8 cellular contexts compared by ENCODE assay signal in the genomic region with DNA sequence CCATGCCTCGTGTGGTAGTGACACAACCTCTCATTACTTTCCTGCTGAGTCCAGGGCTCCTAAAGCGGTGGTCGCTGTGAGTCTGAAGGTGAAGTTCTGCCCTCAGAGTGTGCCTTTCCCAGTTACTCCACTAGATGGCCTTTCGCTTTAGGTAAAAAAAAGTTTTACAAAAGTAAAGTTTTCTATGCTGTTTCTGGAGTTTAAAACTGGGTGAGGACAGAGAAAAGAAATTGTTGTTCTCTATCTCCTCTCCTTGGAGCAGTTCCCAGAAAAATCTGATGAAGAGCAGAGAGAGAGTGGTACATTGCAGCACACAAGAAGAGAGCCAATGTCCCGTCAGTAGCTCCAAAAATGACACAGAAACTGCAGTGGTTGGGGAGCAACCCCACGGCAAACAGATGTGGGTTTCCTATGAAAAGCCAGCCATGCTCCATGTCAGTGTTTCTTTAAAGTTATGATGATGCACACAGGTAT.
DNase-seq lines count a peak whose midpoint lies in the region; ATAC-seq and TF ChIP-seq lines count a peak whose summit lies in the region.

No MANE protein-coding gene starts in this region.

- H3K4me3 ChIP-seq in choroid plexus epithelial cell (ENCODE audit: low read depth, low read length), result no peak overlapping the region

- no peaks in the 10 kb centered on the region for H3K27me3 Mint-ChIP-seq in mesothelial cell of epicardium (ENCODE audit: low read depth)
- no peaks in the 10 kb centered on the region for H3K27me3 Mint-ChIP-seq in activated T-cell treated with anti-CD3 and anti-CD28 coated beads, Interleukin-2, amount 50 U/mL, for 4 hours (ENCODE audit: low read depth)

- no peak overlapping the region for H3K4me3 Mint-ChIP-seq in mesothelial cell of epicardium
- H3K4me3 Mint-ChIP-seq in activated T-cell treated with anti-CD3 and anti-CD28 coated beads, Interleukin-2, amount 50 U/mL, for 4 hours, result no peak overlapping the region

- peaks cover 16% of the 10 kb centered on the region for H3K36me3 Mint-ChIP-seq in mesothelial cell of epicardium
- H3K36me3 Mint-ChIP-seq in activated T-cell treated with anti-CD3 and anti-CD28 coated beads, Interleukin-2, amount 50 U/mL, for 4 hours (ENCODE audit: insufficient read depth), result no peaks in the 10 kb centered on the region

- peak; percentile 48 for DNase-seq in GM03348 (ENCODE audit: low spot score)
- DNase-seq in LoVo (ENCODE audit: low spot score), result peak; percentile 28
- peak; percentile 71 for DNase-seq in choroid plexus epithelial cell (ENCODE audit: low read depth)
- DNase-seq in mesothelial cell of epicardium (ENCODE audit: low spot score in 2 of 2, unreplicated experiment in 2 of 2), result no peak
- no peak for DNase-seq in stimulated activated CD8-positive, alpha-beta memory T cell treated with anti-CD3 and anti-CD28 coated beads, Interleukin-4, amount 100 ng/mL, for 48 hours
- DNase-seq in activated T-cell treated with anti-CD3 and anti-CD28 coated beads, Interleukin-2, amount 50 U/mL, for 4 hours, result no peak

- H3K9me3 Mint-ChIP-seq in mesothelial cell of epicardium, result no peaks in the 10 kb centered on the region
- no peaks in the 10 kb centered on the region for H3K9me3 Mint-ChIP-seq in activated T-cell treated with anti-CD3 and anti-CD28 coated beads, Interleukin-2, amount 50 U/mL, for 4 hours

- H3K4me1 Mint-ChIP-seq in mesothelial cell of epicardium, result peaks cover 23% of the 10 kb centered on the region
- no peaks in the 10 kb centered on the region for H3K4me1 Mint-ChIP-seq in activated T-cell treated with anti-CD3 and anti-CD28 coated beads, Interleukin-2, amount 50 U/mL, for 4 hours (ENCODE audit: low read depth)

- ATAC-seq in GM18870 (IDR thresholded peaks at IDR 0.05; ENCODE audit: unreplicated experiment) (no peak), GM21825 (IDR thresholded peaks at IDR 0.05; ENCODE audit: unreplicated experiment) (no peak)
- no peak for ATAC-seq in activated T-cell treated with anti-CD3 and anti-CD28 coated beads, Interleukin-2, amount 50 U/mL, for 4 hours

- TF ChIP-seq CTCF in choroid plexus epithelial cell (conservative IDR thresholded peaks at IDR 0.05; ENCODE audit: low read depth, low read length) (peak; percentile 85), mesothelial cell of epicardium (IDR thresholded peaks at IDR 0.05; ENCODE audit: unreplicated experiment) (peak; percentile 87)

- peak overlapping the region; percentile 70 for H3K27ac Mint-ChIP-seq in mesothelial cell of epicardium

Comparison
In these comparisons a context has a peak if more than half of its experiments do, and no peak if none do; other contexts are left out.
1. DNase-seq: peak in GM03348 (single experiment), LoVo (single experiment) and choroid plexus epithelial cell (single experiment); none in mesothelial cell of epicardium (0 of 2), stimulated activated CD8-positive, alpha-beta memory T cell treated with anti-CD3 and anti-CD28 coated beads, Interleukin-4, amount 100 ng/mL, for 48 hours (single experiment) and activated T-cell treated with anti-CD3 and anti-CD28 coated beads, Interleukin-2, amount 50 U/mL, for 4 hours (single experiment).